Comparison of ENCODE assay signal across 11 cellular contexts in genomic region chr20:62357681-62358080, GRCh38. TPM values are rescaled to one million over a fixed set of nuclear protein-coding genes. Genes with fewer than 3 reads are reported as not detected.
DNase-seq lines count a peak whose midpoint lies in the region; ATAC-seq, FAIRE-seq and TF ChIP-seq lines count a peak whose summit lies in the region.
"Had no signal": no experiment of that assay in that cellular context is flagged by ENCODE, and none has a peak within 500 bp of the region (broad histone marks: within the 10 kb centered on the region; RNA-seq: fewer than 3 reads in every experiment).

No MANE protein-coding gene starts in this region.

- peaks cover 25% of the 10 kb centered on the region; the same call in 1 of the 2 replicates for H4K20me1 ChIP-seq in HepG2 (ENCODE audit: insufficient read depth, low read length)

- H3K14ac ChIP-seq in trophoblast cell (ENCODE audit: low read length): no peak overlapping the region

- POLR2A ChIA-PET in HepG2 (lab: Yijun Ruan, JAX): interaction anchor here (1.7 to 5.1 kb wide), 2 partner anchors 10 to 18 kb away, joined by 4 to 78 read pairs; partner anchors contain the start of gene LAMA5

- no peak overlapping the region for H3K18ac ChIP-seq in trophoblast cell (ENCODE audit: low read length)

- DNase-seq in HepG2 (ENCODE audit: low spot score) (no peak), trophoblast cell (no peak), posterior vena cava (ENCODE audit: low spot score) (no peak), AG08395 (ENCODE audit: low spot score) (no peak), anterior cingulate cortex (lab: John Stamatoyannopoulos, UW) (no peak)

- no peak overlapping the region for H2AFZ ChIP-seq in HepG2 (ENCODE audit: low read length)
- H2AFZ ChIP-seq in trophoblast cell (ENCODE audit: insufficient read depth, low read length, poor library complexity): no peak overlapping the region

- H3K36me3 ChIP-seq in liver (ENCODE audit: control insufficient read depth in 4 of 4, insufficient read depth in 3 of 4, low read depth in 1 of 4, low read length in 3 of 4): peaks cover 0 to 2% (median 0%) of the 10 kb centered on the region in 4 donors
- peaks cover 32 to 36% of the 10 kb centered on the region in 2 experiments for H3K36me3 ChIP-seq in HepG2 (replicated peaks in 1 of 2; ENCODE audit: control insufficient read depth in 1 of 2, insufficient read depth in 2 of 2, low read length in 2 of 2)
- H3K36me3 ChIP-seq in gastroesophageal sphincter: peaks cover 0 to 4% of the 10 kb centered on the region in 2 donors
- peaks cover 52 to 70% of the 10 kb centered on the region in 2 experiments for H3K36me3 ChIP-seq in trophoblast cell (ENCODE audit: control insufficient read depth in 1 of 2, insufficient read depth in 2 of 2, low read length in 2 of 2)

- H3K9ac ChIP-seq in liver (ENCODE audit: low read depth in 1 of 2, low read length in 2 of 2): no peak overlapping the region
- no peak overlapping the region for H3K9ac ChIP-seq in HepG2 (ENCODE audit: insufficient read depth, low read depth, low read length)
- H3K9ac ChIP-seq in trophoblast cell (ENCODE audit: low read length): no peak overlapping the region

- H3K4me1 ChIP-seq in liver (ENCODE audit: control insufficient read depth in 4 of 4, insufficient read depth in 4 of 4, low read length in 3 of 4): peaks cover 55 to 85% (median 71%) of the 10 kb centered on the region in 4 donors
- H3K4me1 ChIP-seq in HepG2 (ENCODE audit: insufficient read depth, low read length): peaks cover 61% of the 10 kb centered on the region
- H3K4me1 ChIP-seq in gastroesophageal sphincter: peaks cover 7 to 98% (median 92%) of the 10 kb centered on the region in 3 donors
- peaks cover 40 to 44% of the 10 kb centered on the region in 2 experiments for H3K4me1 ChIP-seq in trophoblast cell (ENCODE audit: control insufficient read depth in 1 of 2, insufficient read depth in 2 of 2, low read length in 2 of 2)

- H3K23ac ChIP-seq in trophoblast cell (ENCODE audit: low read length): no peak overlapping the region

- H3K4me2 ChIP-seq in HepG2 (ENCODE audit: low read depth, low read length) (no peak overlapping the region), trophoblast cell (ENCODE audit: low read length) (no peak overlapping the region)

- H3K4me3 ChIP-seq in liver (ENCODE audit: low read depth in 1 of 3, low read length in 3 of 3): no peak overlapping the region
- no peak overlapping the region for H3K4me3 ChIP-seq in HepG2 (replicated peaks in 1 of 3; ENCODE audit: insufficient read depth in 1 of 3, low read depth in 2 of 3, low read length in 3 of 3)
- H3K4me3 ChIP-seq in gastroesophageal sphincter: peak overlapping the region in 1 of 2 donors; percentile 33
- no peak overlapping the region for H3K4me3 ChIP-seq in trophoblast cell (ENCODE audit: low read depth, low read length)

- TF ChIP-seq CTCF in liver (IDR thresholded peaks at IDR 0.05; ENCODE audit: low read depth, low read length, missing input control): no peak
- TF ChIP-seq CTCF in HepG2 (CRISPR knock-in tag; IDR thresholded peaks at IDR 0.05): no peak
- TF ChIP-seq CTCF in gastroesophageal sphincter (IDR thresholded peaks at IDR 0.05): no peak

- TF ChIP-seq RAD21 in liver (IDR thresholded peaks at IDR 0.05): no peak
- TF ChIP-seq RAD21 in HepG2 (CRISPR knock-in tag; IDR thresholded peaks at IDR 0.05): no peak

- H3K27ac ChIP-seq in liver (ENCODE audit: low read depth in 1 of 2, low read length in 2 of 2): peak overlapping the region; percentile 82 to 86
- H3K27ac ChIP-seq in HepG2 (ENCODE audit: extremely low read length, insufficient read depth, low read length): no peak overlapping the region
- H3K27ac ChIP-seq in gastroesophageal sphincter: peak overlapping the region; percentile 64 to 94 (median 90)
- no peak overlapping the region for H3K27ac ChIP-seq in trophoblast cell (ENCODE audit: low read depth, low read length)

- no peak for TF ChIP-seq POLR2A in HepG2 (IDR thresholded peaks at IDR 0.05; ENCODE audit: insufficient read depth in 1 of 2, low read depth in 2 of 2, low read length in 2 of 2)
- TF ChIP-seq POLR2A in gastroesophageal sphincter (IDR thresholded peaks at IDR 0.05): no peak

- H2BK5ac ChIP-seq in trophoblast cell (ENCODE audit: low read depth, low read length, poor library complexity): no peak overlapping the region

- no peak for ATAC-seq in HepG2
- no peak for ATAC-seq in gastroesophageal sphincter
- ATAC-seq in HG02852 (IDR thresholded peaks at IDR 0.05; ENCODE audit: unreplicated experiment): no peak
- ATAC-seq: activated naive CD4-positive, alpha-beta T cell treated with anti-CD3 and anti-CD28 coated beads, Interleukin-2, amount 50 U/mL, for 72 hours had no signal

- H3K9me3 ChIP-seq in liver (ENCODE audit: control insufficient read depth in 4 of 4, low read length in 3 of 4) (no peaks in the 10 kb centered on the region), HepG2 (ENCODE audit: low read length) (no peaks in the 10 kb centered on the region), gastroesophageal sphincter (no peaks in the 10 kb centered on the region), trophoblast cell (ENCODE audit: insufficient read depth, low read depth, low read length) (peaks cover 5% of the 10 kb centered on the region)

- no peak overlapping the region for H4K8ac ChIP-seq in trophoblast cell (ENCODE audit: low read depth, low read length)

- no peak overlapping the region for H4K12ac ChIP-seq in trophoblast cell (ENCODE audit: low read depth, low read length)

- no peak overlapping the region for H2BK12ac ChIP-seq in trophoblast cell (ENCODE audit: low read length)

- intact Hi-C loops in HepG2 (cut with micrococcal nuclease; ENCODE audit: unreplicated experiment) (no loop called here), posterior vena cava (cut with DNase I) (no loop called here)

- no TSS peak for BruUV-seq in HepG2 (replicated peaks; lab: Mats Ljungman, UMichigan)

- H2AK5ac ChIP-seq in trophoblast cell (ENCODE audit: low read length): no peak overlapping the region

- 71% methylated on average over 7 of the region's 7 CpGs for WGBS in liver
- WGBS in HepG2 (ENCODE audit: low lambda C conversion rate): 100% methylated on average over 6 of the region's 7 CpGs
- WGBS in gastroesophageal sphincter (ENCODE audit: low coverage in 1 of 2), 2 donors: 8% methylated on average over 2 of the region's 7 CpGs; no CpG with 5 or more reads in 1 of the 2 donors
- no CpG with 5 or more reads among the region's 7 CpGs for WGBS in trophoblast cell (ENCODE audit: extremely low coverage, insufficient coverage, insufficient read length)

- H3K27me3 ChIP-seq in liver (ENCODE audit: control insufficient read depth in 4 of 4, insufficient read depth in 4 of 4, low read length in 3 of 4) (no peaks in the 10 kb centered on the region), HepG2 (ENCODE audit: control insufficient read depth in 1 of 2, insufficient read depth in 2 of 2, low read length in 2 of 2) (no peaks in the 10 kb centered on the region), gastroesophageal sphincter (no peaks in the 10 kb centered on the region), trophoblast cell (ENCODE audit: insufficient read depth, low read length) (no peaks in the 10 kb centered on the region)

- no peak for FAIRE-seq in HepG2 (lab: Jason Lieb, UNC)
- FAIRE-seq: endometrium, islet of Langerhans had no signal

- in situ Hi-C loops in HepG2 (cut with HindIII; ENCODE audit: extremely low pct_ligation_motif_present, low pct_unique_long_range_greater_than_20kb): no loop called here

- peaks cover 25% of the 10 kb centered on the region for H3K79me1 ChIP-seq in trophoblast cell (ENCODE audit: low read length)

- no peak overlapping the region for H4K91ac ChIP-seq in trophoblast cell (ENCODE audit: low read depth, low read length)

- H3K4ac ChIP-seq in trophoblast cell (ENCODE audit: low read depth, low read length): peak overlapping the region; percentile 83

- H2BK120ac ChIP-seq in trophoblast cell (ENCODE audit: insufficient read depth, low read length, poor library complexity): no peak overlapping the region

- no peak for TF ChIP-seq EP300 in HepG2 (IDR thresholded peaks at IDR 0.05; ENCODE audit: low read depth in 2 of 2, low read length in 2 of 2)
- no peak for TF ChIP-seq EP300 in HepG2 (CRISPR knock-in tag; IDR thresholded peaks at IDR 0.05; ENCODE audit: borderline replicate concordance)
- no peak for TF ChIP-seq EP300 in gastroesophageal sphincter (IDR thresholded peaks at IDR 0.05)

- peaks cover 23% of the 10 kb centered on the region for H3K79me2 ChIP-seq in HepG2 (ENCODE audit: insufficient read depth, low read length)
- peaks cover 61% of the 10 kb centered on the region for H3K79me2 ChIP-seq in trophoblast cell (ENCODE audit: control insufficient read depth, insufficient read depth, low read length, poor library complexity)

- CTCF ChIA-PET in HepG2 (lab: Yijun Ruan, JAX; ENCODE audit: low intra/inter-chr PET ratio, low total read pairs): no interaction called here

RNA-seq across cellular contexts. Expression of gene LAMA5, which starts 9.4 kb away (rescaled TPM):
- 10 to 100 TPM in 1 of 2 donors, 1 to 10 TPM in 1; 3.6 to 40.2 TPM for total RNA-seq in liver
- 10 to 100 TPM; 13.4 to 13.9 TPM for polyA plus RNA-seq in liver
- total RNA-seq in HepG2 (2016; rRNA removed; fragmentation: Illumina TruSeq; extraction: Trizol): 28.5 and 44.7 TPM in 2 replicates
- 32.2 and 40.1 TPM in 2 replicates for total RNA-seq in HepG2 (2016; cell fraction: cytosol; rRNA removed; fragmentation: Illumina TruSeq; extraction: Trizol; ENCODE audit: low read depth)
- 24.0 and 53.5 TPM in 2 replicates for total RNA-seq in HepG2 (2016; cell fraction: insoluble cytoplasmic fraction; rRNA removed; fragmentation: Illumina TruSeq; extraction: Trizol)
- total RNA-seq in HepG2 (2016; cell fraction: membrane; rRNA removed; fragmentation: Illumina TruSeq; extraction: Trizol): 23.5 and 24.2 TPM in 2 replicates
- total RNA-seq in HepG2 (2016; cell fraction: nucleus; rRNA removed; fragmentation: Illumina TruSeq; extraction: Trizol): 108 and 131 TPM in 2 replicates
- polyA plus RNA-seq in HepG2 (2011; rRNA removed): 21.0 and 22.7 TPM in 2 replicates
- 9.5 and 17.6 TPM in 2 replicates for polyA plus RNA-seq in HepG2 (2011; cell fraction: cytosol; rRNA removed)
- polyA plus RNA-seq in HepG2 (2011; cell fraction: nucleus; rRNA removed): 504 and 754 TPM in 2 replicates
- polyA plus RNA-seq in HepG2 (2012): 96.2 and 135 TPM in 2 replicates
- polyA plus RNA-seq in HepG2 (2016; cell fraction: cytosol; fragmentation: Illumina TruSeq; extraction: Trizol; ENCODE audit: low read depth): 12.5 and 12.7 TPM in 2 replicates
- 34.3 and 49.3 TPM in 2 replicates for polyA plus RNA-seq in HepG2 (2016; cell fraction: insoluble cytoplasmic fraction; fragmentation: Illumina TruSeq; extraction: Trizol; ENCODE audit: low read depth)
- 14.2 and 17.2 TPM in 2 replicates for polyA plus RNA-seq in HepG2 (2016; cell fraction: membrane; fragmentation: Illumina TruSeq; extraction: Trizol; ENCODE audit: low read depth)
- polyA plus RNA-seq in HepG2 (2016; cell fraction: nucleus; fragmentation: Illumina TruSeq; extraction: Trizol; ENCODE audit: insufficient read depth, low read depth): 598 and 620 TPM in 2 replicates
- polyA minus RNA-seq in HepG2 (2011; rRNA and poly(A)+ RNA removed; ENCODE audit: low replicate concordance): 26.2 and 35.7 TPM in 2 replicates
- polyA minus RNA-seq in HepG2 (2011; cell fraction: cytosol; rRNA and poly(A)+ RNA removed): 23.2 and 27.1 TPM in 2 replicates
- polyA minus RNA-seq in HepG2 (2011; cell fraction: nucleus; rRNA and poly(A)+ RNA removed): 70.0 and 71.2 TPM in 2 replicates
- total RNA-seq in gastroesophageal sphincter: 100 to 1,000 TPM in 3 of 4 donors, 10 to 100 TPM in 1; 58.6 to 259 (median 172) TPM
- 135 and 147 TPM in 2 replicates for polyA plus RNA-seq in trophoblast cell (2013)
- 100 to 1,000 TPM; 131 to 183 TPM for total RNA-seq in posterior vena cava

RNA-seq across cellular contexts. Expression of gene RPS21, which starts 29.2 kb away (rescaled TPM):
- total RNA-seq in liver (100 to 1,000 TPM; 378 to 499 TPM), HepG2 (2016; rRNA removed; fragmentation: Illumina TruSeq; extraction: Trizol) (2,584 and 2,647 TPM in 2 replicates), gastroesophageal sphincter (1,000 to 10,000 TPM in 3 of 4 donors, 100 to 1,000 TPM in 1; 383 to 2,881 (median 2,372) TPM), posterior vena cava (1,000 to 10,000 TPM; 1,227 to 1,253 TPM)
- polyA plus RNA-seq in liver (1,000 to 10,000 TPM in 1 of 2 donors, 100 to 1,000 TPM in 1; 278 to 1,588 TPM), HepG2 (2011; rRNA removed) (9,925 and 11,063 TPM in 2 replicates)
- total RNA-seq in HepG2 (2016; cell fraction: cytosol; rRNA removed; fragmentation: Illumina TruSeq; extraction: Trizol; ENCODE audit: low read depth): 3,497 and 3,511 TPM in 2 replicates
- 2,606 and 2,768 TPM in 2 replicates for total RNA-seq in HepG2 (2016; cell fraction: insoluble cytoplasmic fraction; rRNA removed; fragmentation: Illumina TruSeq; extraction: Trizol)
- total RNA-seq in HepG2 (2016; cell fraction: membrane; rRNA removed; fragmentation: Illumina TruSeq; extraction: Trizol): 4,939 and 5,761 TPM in 2 replicates
- 1,156 and 1,166 TPM in 2 replicates for total RNA-seq in HepG2 (2016; cell fraction: nucleus; rRNA removed; fragmentation: Illumina TruSeq; extraction: Trizol)
- 11,031 and 15,081 TPM in 2 replicates for polyA plus RNA-seq in HepG2 (2011; cell fraction: cytosol; rRNA removed)
- polyA plus RNA-seq in HepG2 (2011; cell fraction: nucleus; rRNA removed): 5,156 and 5,267 TPM in 2 replicates
- polyA plus RNA-seq in HepG2 (2012): 6,658 and 8,852 TPM in 2 replicates
- 5,362 and 5,590 TPM in 2 replicates for polyA plus RNA-seq in HepG2 (2016; cell fraction: cytosol; fragmentation: Illumina TruSeq; extraction: Trizol; ENCODE audit: low read depth)
- 3,197 and 3,428 TPM in 2 replicates for polyA plus RNA-seq in HepG2 (2016; cell fraction: insoluble cytoplasmic fraction; fragmentation: Illumina TruSeq; extraction: Trizol; ENCODE audit: low read depth)
- 5,998 and 6,820 TPM in 2 replicates for polyA plus RNA-seq in HepG2 (2016; cell fraction: membrane; fragmentation: Illumina TruSeq; extraction: Trizol; ENCODE audit: low read depth)
- polyA plus RNA-seq in HepG2 (2016; cell fraction: nucleus; fragmentation: Illumina TruSeq; extraction: Trizol; ENCODE audit: insufficient read depth, low read depth): 2,753 and 2,989 TPM in 2 replicates
- 2,340 and 3,999 TPM in 2 replicates for polyA minus RNA-seq in HepG2 (2011; rRNA and poly(A)+ RNA removed; ENCODE audit: low replicate concordance)
- polyA minus RNA-seq in HepG2 (2011; cell fraction: cytosol; rRNA and poly(A)+ RNA removed): 1,154 and 1,167 TPM in 2 replicates
- 809 and 896 TPM in 2 replicates for polyA minus RNA-seq in HepG2 (2011; cell fraction: nucleus; rRNA and poly(A)+ RNA removed)
- 2,264 and 2,365 TPM in 2 replicates for polyA plus RNA-seq in trophoblast cell (2013)

RNA-seq across cellular contexts. Expression of gene CABLES2, which starts 49.4 kb away (rescaled TPM):
- total RNA-seq in liver: 1 to 10 TPM; 2.0 to 3.2 TPM
- polyA plus RNA-seq in liver: 1 to 10 TPM in 1 of 2 donors, under 1 TPM in 1; 0.92 to 2.0 TPM
- total RNA-seq in HepG2 (2016; rRNA removed; fragmentation: Illumina TruSeq; extraction: Trizol): 9.7 and 10.2 TPM in 2 replicates
- total RNA-seq in HepG2 (2016; cell fraction: cytosol; rRNA removed; fragmentation: Illumina TruSeq; extraction: Trizol; ENCODE audit: low read depth): 3.4 and 4.0 TPM in 2 replicates
- 9.2 and 9.3 TPM in 2 replicates for total RNA-seq in HepG2 (2016; cell fraction: insoluble cytoplasmic fraction; rRNA removed; fragmentation: Illumina TruSeq; extraction: Trizol)
- total RNA-seq in HepG2 (2016; cell fraction: membrane; rRNA removed; fragmentation: Illumina TruSeq; extraction: Trizol): 13.2 and 14.3 TPM in 2 replicates
- total RNA-seq in HepG2 (2016; cell fraction: nucleus; rRNA removed; fragmentation: Illumina TruSeq; extraction: Trizol): 5.6 and 7.3 TPM in 2 replicates
- 5.2 and 5.9 TPM in 2 replicates for polyA plus RNA-seq in HepG2 (2011; rRNA removed)
- polyA plus RNA-seq in HepG2 (2011; cell fraction: cytosol; rRNA removed): 4.8 and 5.4 TPM in 2 replicates
- polyA plus RNA-seq in HepG2 (2011; cell fraction: nucleus; rRNA removed): 6.8 and 7.6 TPM in 2 replicates
- polyA plus RNA-seq in HepG2 (2012): 4.7 and 5.4 TPM in 2 replicates
- polyA plus RNA-seq in HepG2 (2016; cell fraction: cytosol; fragmentation: Illumina TruSeq; extraction: Trizol; ENCODE audit: low read depth): 7.5 and 8.3 TPM in 2 replicates
- 20.6 and 26.7 TPM in 2 replicates for polyA plus RNA-seq in HepG2 (2016; cell fraction: insoluble cytoplasmic fraction; fragmentation: Illumina TruSeq; extraction: Trizol; ENCODE audit: low read depth)
- 20.0 and 22.1 TPM in 2 replicates for polyA plus RNA-seq in HepG2 (2016; cell fraction: membrane; fragmentation: Illumina TruSeq; extraction: Trizol; ENCODE audit: low read depth)
- 18.8 and 19.3 TPM in 2 replicates for polyA plus RNA-seq in HepG2 (2016; cell fraction: nucleus; fragmentation: Illumina TruSeq; extraction: Trizol; ENCODE audit: insufficient read depth, low read depth)
- polyA minus RNA-seq in HepG2 (2011; rRNA and poly(A)+ RNA removed; ENCODE audit: low replicate concordance): 5.3 and 6.3 TPM in 2 replicates
- 4.9 and 6.3 TPM in 2 replicates for polyA minus RNA-seq in HepG2 (2011; cell fraction: cytosol; rRNA and poly(A)+ RNA removed)
- 4.8 and 5.2 TPM in 2 replicates for polyA minus RNA-seq in HepG2 (2011; cell fraction: nucleus; rRNA and poly(A)+ RNA removed)
- total RNA-seq in gastroesophageal sphincter: 1 to 10 TPM; 2.7 to 9.8 (median 3.8) TPM
- 15.0 and 15.1 TPM in 2 replicates for polyA plus RNA-seq in trophoblast cell (2013)
- total RNA-seq in posterior vena cava: 1 to 10 TPM; 3.4 to 3.8 TPM

RNA-seq across cellular contexts. Expression of gene ADRM1, which starts 54.9 kb away (rescaled TPM):
- total RNA-seq in liver: 10 to 100 TPM; 45.3 to 70.9 TPM
- polyA plus RNA-seq in liver: 10 to 100 TPM; 83.8 to 91.0 TPM
- total RNA-seq in HepG2 (2016; rRNA removed; fragmentation: Illumina TruSeq; extraction: Trizol): 143 and 154 TPM in 2 replicates
- total RNA-seq in HepG2 (2016; cell fraction: cytosol; rRNA removed; fragmentation: Illumina TruSeq; extraction: Trizol; ENCODE audit: low read depth): 51.6 and 53.2 TPM in 2 replicates
- 149 and 159 TPM in 2 replicates for total RNA-seq in HepG2 (2016; cell fraction: insoluble cytoplasmic fraction; rRNA removed; fragmentation: Illumina TruSeq; extraction: Trizol)
- total RNA-seq in HepG2 (2016; cell fraction: membrane; rRNA removed; fragmentation: Illumina TruSeq; extraction: Trizol): 59.3 and 62.8 TPM in 2 replicates
- 76.2 and 86.5 TPM in 2 replicates for total RNA-seq in HepG2 (2016; cell fraction: nucleus; rRNA removed; fragmentation: Illumina TruSeq; extraction: Trizol)
- 92.9 and 106 TPM in 2 replicates for polyA plus RNA-seq in HepG2 (2011; rRNA removed)
- 90.4 and 144 TPM in 2 replicates for polyA plus RNA-seq in HepG2 (2011; cell fraction: cytosol; rRNA removed)
- 158 and 185 TPM in 2 replicates for polyA plus RNA-seq in HepG2 (2011; cell fraction: nucleus; rRNA removed)
- 62.1 and 86.3 TPM in 2 replicates for polyA plus RNA-seq in HepG2 (2012)
- 50.3 and 52.6 TPM in 2 replicates for polyA plus RNA-seq in HepG2 (2016; cell fraction: cytosol; fragmentation: Illumina TruSeq; extraction: Trizol; ENCODE audit: low read depth)
- 185 and 189 TPM in 2 replicates for polyA plus RNA-seq in HepG2 (2016; cell fraction: insoluble cytoplasmic fraction; fragmentation: Illumina TruSeq; extraction: Trizol; ENCODE audit: low read depth)
- polyA plus RNA-seq in HepG2 (2016; cell fraction: membrane; fragmentation: Illumina TruSeq; extraction: Trizol; ENCODE audit: low read depth): 54.2 and 55.6 TPM in 2 replicates
- polyA plus RNA-seq in HepG2 (2016; cell fraction: nucleus; fragmentation: Illumina TruSeq; extraction: Trizol; ENCODE audit: insufficient read depth, low read depth): 165 and 171 TPM in 2 replicates
- 92.6 and 107 TPM in 2 replicates for polyA minus RNA-seq in HepG2 (2011; rRNA and poly(A)+ RNA removed; ENCODE audit: low replicate concordance)
- polyA minus RNA-seq in HepG2 (2011; cell fraction: cytosol; rRNA and poly(A)+ RNA removed): 50.7 and 55.0 TPM in 2 replicates
- 47.2 and 49.4 TPM in 2 replicates for polyA minus RNA-seq in HepG2 (2011; cell fraction: nucleus; rRNA and poly(A)+ RNA removed)
- 100 to 1,000 TPM; 131 to 182 (median 151) TPM for total RNA-seq in gastroesophageal sphincter
- 164 and 175 TPM in 2 replicates for polyA plus RNA-seq in trophoblast cell (2013)
- total RNA-seq in posterior vena cava: 10 to 100 TPM; 60.9 to 70.3 TPM

Comparison
In these comparisons a context has a peak if more than half of its experiments do, and no peak if none do; other contexts are left out.
1. H3K27ac ChIP-seq: peak in liver (2 of 2) and gastroesophageal sphincter (4 of 4); none in HepG2 (single experiment) and trophoblast cell (single experiment).